22 cellular contexts compared by ENCODE assay signal in genomic region chrX:76796311-76796710, GRCh38.
"Had no signal": no experiment of that assay in that cellular context is flagged by ENCODE, and none has a peak within 500 bp of the region (broad histone marks: within the 10 kb centered on the region; RNA-seq: fewer than 3 reads in every experiment).

No MANE protein-coding gene starts in this region.

- H3K27me3 ChIP-seq: cardiac muscle cell, foreskin keratinocyte, hepatocyte, neutrophil, ovary, spleen, upper lobe of left lung had no signal

- H3K79me2 ChIP-seq: hepatocyte had no signal

- DNase-seq: activated B cell treated with CpG ODN at 0.5 μM for 24 hours; activated CD4-positive, alpha-beta memory T cell treated with anti-CD3 and anti-CD28 coated beads for 36 hours; activated CD4-positive, alpha-beta T cell treated with anti-CD3 and anti-CD28 coated beads for 4 hours; activated naive CD4-positive, alpha-beta T cell treated with anti-CD3 and anti-CD28 coated beads for 36 hours; activated naive CD8-positive, alpha-beta T cell treated with anti-CD3 and anti-CD28 coated beads, Interleukin-2, amount 10 ng/mL, durations not matched to agents 7 days and 5 days; activated T-cell treated with anti-CD3 and anti-CD28 coated beads, Interleukin-2, amount 50 U/mL, for 48 hours; amniotic stem cell; effector CD8-positive, alpha-beta T cell; glutamatergic neuron; left ventricle myocardium inferior; midbrain; ovary; spleen; stimulated activated CD4-positive, alpha-beta T cell treated with anti-CD3 and anti-CD28 coated beads, Interleukin-4, amount 100 ng/mL, for 1 hour; stimulated activated naive CD4-positive, alpha-beta T cell; T-helper 1 cell; upper lobe of left lung had no signal

- H2AFZ ChIP-seq: hepatocyte had no signal

- H3K9me3 ChIP-seq: left ventricle myocardium inferior, neutrophil, ovary, prostate gland, spleen, upper lobe of left lung had no signal

- H3K36me3 ChIP-seq: cardiac muscle cell, left ventricle myocardium inferior, neutrophil, ovary, prostate gland, spleen, upper lobe of left lung had no signal

- H3K4me3 ChIP-seq: cardiac muscle cell, hepatocyte, left ventricle myocardium inferior, ovary, prostate gland, spleen, upper lobe of left lung had no signal

- H3K4me1 ChIP-seq: foreskin keratinocyte, left ventricle myocardium inferior, prostate gland, spleen, upper lobe of left lung had no signal

- H3K4me2 ChIP-seq: hepatocyte had no signal

- H3K27ac ChIP-seq: cardiac muscle cell, foreskin keratinocyte, hepatocyte, left ventricle myocardium inferior, neutrophil, ovary, prostate gland, spleen, upper lobe of left lung had no signal

- ATAC-seq: foreskin keratinocyte had no signal
